In the genomic region with DNA sequence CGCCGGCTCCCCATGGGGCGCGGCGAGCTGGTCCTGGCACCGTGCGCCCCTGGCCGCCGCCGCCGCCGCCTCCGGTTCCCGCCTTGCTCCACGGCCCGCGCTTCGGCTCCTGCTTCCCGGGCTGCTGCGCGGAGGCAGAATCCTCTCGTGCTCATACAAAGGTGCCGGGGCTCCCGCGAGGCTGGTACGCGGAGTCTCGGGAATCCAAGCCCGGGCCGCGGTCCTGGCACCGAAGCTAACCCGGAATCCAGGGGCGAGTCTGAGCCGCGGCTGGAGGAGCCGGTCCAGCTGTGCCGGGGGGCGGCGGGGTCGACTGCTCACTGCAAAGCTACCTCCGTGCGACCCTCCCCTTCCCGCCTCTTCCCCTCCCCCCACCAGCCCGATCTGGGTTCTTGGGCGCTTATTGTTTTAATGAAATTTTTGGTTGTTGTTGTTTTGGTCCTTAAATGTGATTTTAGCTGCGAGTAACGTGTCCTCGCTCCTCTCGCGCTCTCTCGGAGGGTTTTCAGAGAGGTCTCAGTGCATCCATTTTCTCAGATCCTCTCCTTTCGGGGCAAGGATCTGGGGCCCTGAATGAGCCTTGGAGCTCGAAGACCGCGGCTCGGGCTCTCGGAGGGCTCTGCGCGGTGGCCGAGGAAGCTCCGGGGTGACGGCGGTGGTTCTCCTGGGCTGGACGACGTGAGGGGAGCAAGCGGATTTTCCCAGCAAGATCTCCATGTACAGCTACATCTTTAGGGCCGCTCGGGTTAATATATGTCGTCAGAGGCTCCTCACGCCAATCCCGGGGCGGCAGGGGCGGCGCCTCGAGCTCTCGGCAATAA, we compare ENCODE assay signal across 8 cellular contexts. TPM values are rescaled to one million over a fixed set of nuclear protein-coding genes. Genes with fewer than 3 reads are reported as not detected.
DNase-seq lines count a peak whose midpoint lies in the region; ATAC-seq and TF ChIP-seq lines count a peak whose summit lies in the region.

A gene (minus strand): TSS at position 725 of the 821 bp plus-strand sequence. CDS start 940 bp downstream, outside the sequence.

- H3K4me3 ChIP-seq in fibroblast of villous mesenchyme (ENCODE audit: low read depth, low read length) (peak within 1 kb of the TSS; percentile 97), rectal smooth muscle tissue (ENCODE audit: low read length) (peak within 1 kb of the TSS; percentile 77)

- no peak for TF ChIP-seq CTCF in fibroblast of villous mesenchyme (IDR thresholded peaks at IDR 0.05; ENCODE audit: insufficient read depth, low read depth, low read length)

- no peak within 1 kb of the TSS for H3K27ac Mint-ChIP-seq in activated naive CD4-positive, alpha-beta T cell treated with anti-CD3 and anti-CD28 coated beads for 36 hours

- peaks cover 18% of the 10 kb centered on the region for H3K4me1 Mint-ChIP-seq in activated naive CD4-positive, alpha-beta T cell treated with anti-CD3 and anti-CD28 coated beads for 36 hours (ENCODE audit: low read depth)

- peak within 1 kb of the TSS; percentile 99 for H3K27ac ChIP-seq in rectal smooth muscle tissue (ENCODE audit: low read depth, low read length)

- H3K36me3 Mint-ChIP-seq in activated naive CD4-positive, alpha-beta T cell treated with anti-CD3 and anti-CD28 coated beads for 36 hours (ENCODE audit: low read depth), result peaks cover 7% of the 10 kb centered on the region

- H3K27me3 ChIP-seq in rectal smooth muscle tissue (ENCODE audit: control insufficient read depth, insufficient read depth, low read length), result no peaks in the 10 kb centered on the region

- CTCF ChIA-PET in activated naive CD4-positive, alpha-beta T cell treated with anti-CD3 and anti-CD28 coated beads for 36 hours (lab: Charles Lee), result interaction anchor here (0.6 kb wide), 1 partner anchor 105 kb away, joined by 3 read pairs; no protein-coding TSS in a partner anchor

- intact Hi-C loops in activated naive CD4-positive, alpha-beta T cell treated with anti-CD3 and anti-CD28 coated beads for 36 hours (cut with micrococcal nuclease), result loop anchor here (5.0 kb wide), 1 partner anchor 688 kb away; no protein-coding TSS in a partner anchor

- DNase-seq in activated naive CD4-positive, alpha-beta T cell treated with anti-CD3 and anti-CD28 coated beads for 36 hours, result no peak
- DNase-seq in activated naive CD4-positive, alpha-beta T cell treated with anti-CD3 and anti-CD28 coated beads, Interleukin-2, amount 50 U/mL, for 16 hours, result no peak
- DNase-seq in T1000 (lab: John Stamatoyannopoulos, UW) (peak; percentile 44), fibroblast of villous mesenchyme (ENCODE audit: low read depth) (peak; percentile 99), DMS153 (lab: John Stamatoyannopoulos, UW) (no peak), NCI-H146 treated with DMSO at 0.1 percent for 48 hours (lab: John Stamatoyannopoulos, UW; ENCODE audit: unreplicated experiment) (no peak)

- no peak for ATAC-seq in GM18517 (IDR thresholded peaks at IDR 0.05; ENCODE audit: unreplicated experiment)

- H3K4me3 Mint-ChIP-seq in activated naive CD4-positive, alpha-beta T cell treated with anti-CD3 and anti-CD28 coated beads for 36 hours, result peak within 1 kb of the TSS; percentile 67

- peaks cover 11% of the 10 kb centered on the region for H3K36me3 ChIP-seq in rectal smooth muscle tissue (ENCODE audit: control insufficient read depth, insufficient read depth, low read length)

- H3K9ac ChIP-seq in rectal smooth muscle tissue (ENCODE audit: low read length), result peak within 1 kb of the TSS; percentile 64

- H3K4me1 ChIP-seq in rectal smooth muscle tissue (ENCODE audit: control insufficient read depth, insufficient read depth, low read length), result peaks cover 7% of the 10 kb centered on the region

- peaks cover 82% of the 10 kb centered on the region for H3K27me3 Mint-ChIP-seq in activated naive CD4-positive, alpha-beta T cell treated with anti-CD3 and anti-CD28 coated beads for 36 hours (ENCODE audit: low read depth)

- peaks cover 5% of the 10 kb centered on the region for H3K9me3 Mint-ChIP-seq in activated naive CD4-positive, alpha-beta T cell treated with anti-CD3 and anti-CD28 coated beads for 36 hours

RNA-seq across cellular contexts. Expression of the gene that starts here (rescaled TPM):
- total RNA-seq in activated naive CD4-positive, alpha-beta T cell treated with anti-CD3 and anti-CD28 coated beads for 36 hours, result not detected
- 45.4 and 71.7 TPM in 2 replicates for total RNA-seq in fibroblast of villous mesenchyme

Comparison
In these comparisons a context has a peak if more than half of its experiments do, and no peak if none do; other contexts are left out.
1. RNA of the gene that starts here (total RNA-seq): 45.4 to 71.7 TPM in fibroblast of villous mesenchyme; not detected in activated naive CD4-positive, alpha-beta T cell treated with anti-CD3 and anti-CD28 coated beads for 36 hours; every median in the first group is over 10 times any median in the second.
2. DNase-seq: peak in T1000 (single experiment) and fibroblast of villous mesenchyme (single experiment); none in activated naive CD4-positive, alpha-beta T cell treated with anti-CD3 and anti-CD28 coated beads for 36 hours (single experiment), activated naive CD4-positive, alpha-beta T cell treated with anti-CD3 and anti-CD28 coated beads, Interleukin-2, amount 50 U/mL, for 16 hours (single experiment), DMS153 (single experiment) and NCI-H146 treated with DMSO at 0.1 percent for 48 hours (single experiment).